Comparison of ENCODE assay signal across 25 cellular contexts in the genomic region with DNA sequence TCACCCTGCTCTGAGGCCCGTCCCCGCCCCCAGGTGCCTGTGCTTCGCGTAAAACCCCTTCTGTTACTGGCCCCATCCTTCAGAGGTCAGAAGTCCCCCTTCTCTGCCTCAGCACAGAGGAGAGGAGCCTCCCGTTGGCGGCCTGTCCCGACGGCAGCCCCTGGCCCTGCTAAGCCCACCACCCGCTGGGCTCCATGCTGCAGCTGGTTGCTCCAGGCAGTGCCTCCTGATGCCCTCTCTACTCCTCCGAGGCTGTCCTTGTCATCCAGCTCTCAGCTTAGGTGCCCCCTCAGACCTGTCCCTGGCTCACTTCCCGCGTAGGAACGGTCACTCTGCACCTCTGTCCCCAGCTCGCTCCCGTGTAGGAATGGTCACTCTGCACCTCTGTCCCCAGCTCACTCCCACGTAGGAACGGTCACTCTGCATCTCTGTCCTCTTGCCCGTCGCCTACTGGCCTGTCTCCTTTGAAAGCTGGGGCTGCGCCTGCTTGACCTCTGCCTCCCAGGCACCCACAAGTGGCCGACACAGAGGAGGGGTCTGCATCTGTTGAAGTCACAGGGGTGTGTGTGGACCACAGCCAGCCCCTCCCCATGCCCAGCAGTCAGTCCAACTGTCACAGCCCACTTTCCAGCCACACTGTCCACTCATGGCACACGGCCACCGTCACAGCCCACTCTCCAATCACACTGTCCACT. TPM values are rescaled to one million over a fixed set of nuclear protein-coding genes. Genes with fewer than 3 reads are reported as not detected.
DNase-seq lines count a peak whose midpoint lies in the region; ATAC-seq, FAIRE-seq and TF ChIP-seq lines count a peak whose summit lies in the region.
"Had no signal": no experiment of that assay in that cellular context is flagged by ENCODE, and none has a peak within 500 bp of the region (broad histone marks: within the 10 kb centered on the region; RNA-seq: fewer than 3 reads in every experiment).

No MANE protein-coding gene starts in this region.

- H3K36me3 Mint-ChIP-seq in activated T-cell treated with anti-CD3 and anti-CD28 coated beads, Interleukin-2, amount 50 U/mL, for 72 hours (ENCODE audit: insufficient read depth in 2 of 2) = peaks cover 5 to 8% of the 10 kb centered on the region in 2 donors
- H3K36me3 Mint-ChIP-seq in progenitor cell of endocrine pancreas (ENCODE audit: insufficient read depth) = peaks cover 26% of the 10 kb centered on the region

- 15% methylated on average over 23 of the region's 23 CpGs for WGBS in K562 (ENCODE audit: insufficient coverage, low coverage, missing lambda C conversion rate)

- H3K4me1 ChIP-seq in K562 (replicated peaks in 1 of 2; ENCODE audit: control insufficient read depth in 2 of 2, insufficient read depth in 2 of 2, low read length in 2 of 2) = peaks cover 0 to 58% of the 10 kb centered on the region in 2 experiments; a peak in 3 of 5 replicates
- H3K4me1 ChIP-seq in kidney (ENCODE audit: control insufficient read depth in 1 of 2, insufficient read depth in 1 of 2, low read depth in 1 of 2, low read length in 2 of 2) = peaks cover 0 to 9% of the 10 kb centered on the region in 2 donors

- no peak for ATAC-seq in activated T-cell treated with anti-CD3 and anti-CD28 coated beads, Interleukin-2, amount 50 U/mL, for 72 hours (replicated peaks in 1 of 2)
- ATAC-seq in K562 = no peak; the same call in 2 of the 3 replicates
- no peak for ATAC-seq in HG03432 (IDR thresholded peaks at IDR 0.05; ENCODE audit: unreplicated experiment)
- ATAC-seq in HG02973 (IDR thresholded peaks at IDR 0.05; ENCODE audit: unreplicated experiment) = no peak
- ATAC-seq: GM12878, left ventricle myocardium superior, WTC11 had no signal

- H3K4me3 Mint-ChIP-seq in activated T-cell treated with anti-CD3 and anti-CD28 coated beads, Interleukin-2, amount 50 U/mL, for 72 hours = no peak overlapping the region
- no peak overlapping the region for H3K4me3 Mint-ChIP-seq in progenitor cell of endocrine pancreas (ENCODE audit: low read depth)
- H3K4me3 Mint-ChIP-seq: activated CD4-positive, alpha-beta T cell treated with anti-CD3 and anti-CD28 coated beads, Interleukin-2, amount 10 ng/mL, durations not matched to agents 7 days and 5 days; WTC11 had no signal

- H3K27ac ChIP-seq in K562 (ENCODE audit: extremely low read depth, low read depth, low read length) (no peak overlapping the region), kidney (ENCODE audit: low read depth in 2 of 2, low read length in 2 of 2) (no peak overlapping the region)
- H3K27ac ChIP-seq: adrenal gland, tibial nerve had no signal

- H3K9me3 ChIP-seq in K562 (replicated peaks; ENCODE audit: control insufficient read depth, insufficient read depth, low read depth, low read length) = peaks cover 14% of the 10 kb centered on the region
- H3K9me3 ChIP-seq in kidney (ENCODE audit: control insufficient read depth in 1 of 2, low read length in 2 of 2) = peaks cover 0 to 1% of the 10 kb centered on the region in 2 donors

- H3K9ac ChIP-seq in K562 (ENCODE audit: insufficient read depth in 1 of 2, low read depth in 2 of 2, low read length in 2 of 2) (no peak overlapping the region), kidney (ENCODE audit: low read length in 2 of 2) (no peak overlapping the region)

- no peaks in the 10 kb centered on the region for H3K27me3 Mint-ChIP-seq in activated T-cell treated with anti-CD3 and anti-CD28 coated beads, Interleukin-2, amount 50 U/mL, for 72 hours (ENCODE audit: low read depth)
- peaks cover 19% of the 10 kb centered on the region for H3K27me3 Mint-ChIP-seq in progenitor cell of endocrine pancreas

- no peaks in the 10 kb centered on the region for H3K79me2 ChIP-seq in K562 (ENCODE audit: control insufficient read depth, insufficient read depth, low read length)

- no peak for DNase-seq in activated T-cell treated with anti-CD3 and anti-CD28 coated beads, Interleukin-2, amount 50 U/mL, for 72 hours
- DNase-seq in activated T-cell treated with anti-CD3 and anti-CD28 coated beads for 4 hours (no peak), K562 (ENCODE audit: extremely low read depth in 1 of 4, low spot score in 3 of 4) (no peak), kidney (peak; percentile 58), progenitor cell of endocrine pancreas (ENCODE audit: low spot score, unreplicated experiment) (no peak), GM12892 (ENCODE audit: insufficient read length) (no peak)
- DNase-seq: activated CD4-positive, alpha-beta T cell treated with anti-CD3 and anti-CD28 coated beads, Interleukin-2, amount 10 ng/mL, durations not matched to agents 7 days and 5 days; activated T-cell treated with anti-CD3 and anti-CD28 coated beads, Interleukin-2, amount 50 U/mL, for 1 hour; adrenal gland; AML-193; CD8-positive, alpha-beta memory T cell; DMS 273 treated with DMSO at 0.1 percent for 48 hours; NCI-H146; NCI-H2107; NCI-H345; nucleus accumbens; stimulated activated CD4-positive, alpha-beta T cell treated with anti-CD3 and anti-CD28 coated beads, Interleukin-15, amount 100 ng/mL, for 24 hours; stimulated activated CD4-positive, alpha-beta T cell treated with anti-CD3 and anti-CD28 coated beads, Interleukin-4, amount 100 ng/mL, for 4 hours had no signal

- peaks cover 3 to 9% of the 10 kb centered on the region in 2 donors for H3K9me3 Mint-ChIP-seq in activated T-cell treated with anti-CD3 and anti-CD28 coated beads, Interleukin-2, amount 50 U/mL, for 72 hours
- H3K9me3 Mint-ChIP-seq in progenitor cell of endocrine pancreas (ENCODE audit: low read depth) = peaks cover 7% of the 10 kb centered on the region

- H3K9me1 ChIP-seq in K562 (ENCODE audit: control insufficient read depth, insufficient read depth, low read length) = no peaks in the 10 kb centered on the region

- no peak overlapping the region for H2AFZ ChIP-seq in K562 (ENCODE audit: low read depth, low read length)

- TF ChIP-seq RAD21 in K562 (CRISPR knock-in tag; conservative IDR thresholded peaks at IDR 0.05 in 1 of 2, IDR thresholded peaks at IDR 0.05 in 1 of 2) = no peak

- TF ChIP-seq EP300 in K562 (IDR thresholded peaks at IDR 0.05; ENCODE audit: low read length) = no peak

- H4K20me1 ChIP-seq in K562 (replicated peaks; ENCODE audit: control insufficient read depth, insufficient read depth, low read length) = peaks cover 13% of the 10 kb centered on the region

- TF ChIP-seq POLR2A in K562 (conservative IDR thresholded peaks at IDR 0.05) = no peak
- TF ChIP-seq POLR2A in GM12892 (IDR thresholded peaks at IDR 0.05; ENCODE audit: low read depth, low read length) = no peak

- peaks cover 27 to 41% of the 10 kb centered on the region in 2 experiments; a peak in 4 of 5 replicates for H3K27me3 ChIP-seq in K562 (ENCODE audit: control insufficient read depth in 2 of 2, insufficient read depth in 2 of 2, low read length in 2 of 2)
- H3K27me3 ChIP-seq: adrenal gland had no signal

- FAIRE-seq in K562 (lab: Jason Lieb, UNC) (no peak), kidney (lab: Jason Lieb, UNC) (no peak), GM12892 (lab: Jason Lieb, UNC) (no peak)
- FAIRE-seq: GM12878, islet of Langerhans had no signal

- BruUV-seq in K562 (replicated peaks; lab: Mats Ljungman, UMichigan) = no TSS peak

- H3K36me3 ChIP-seq in K562 (ENCODE audit: control insufficient read depth, insufficient read depth, low read length) (peaks cover 12% of the 10 kb centered on the region; the same call in 2 of the 3 replicates), kidney (ENCODE audit: control insufficient read depth in 1 of 2, insufficient read depth in 2 of 2, low read length in 2 of 2) (no peaks in the 10 kb centered on the region)
- H3K36me3 ChIP-seq: adrenal gland had no signal

- no peak overlapping the region for H3K4me2 ChIP-seq in K562 (ENCODE audit: insufficient read depth, low read length)

- TF ChIP-seq CTCF in K562 (IDR thresholded peaks at IDR 0.05 in 2 of 3, conservative IDR thresholded peaks at IDR 0.05 in 1 of 3; ENCODE audit: insufficient read depth in 2 of 3, low read depth in 1 of 3, low read length in 3 of 3) (no peak), kidney (IDR thresholded peaks at IDR 0.05; ENCODE audit: borderline replicate concordance, extremely low read depth, insufficient read depth) (no peak), progenitor cell of endocrine pancreas (IDR thresholded peaks at IDR 0.05; ENCODE audit: unreplicated experiment) (no peak)

- intact Hi-C loops in K562 (cut with micrococcal nuclease) (no loop called here), kidney (cut with DNase I) (no loop called here)

- in situ Hi-C loops in K562 (cut with MboI) = no loop called here

- H3K4me3 ChIP-seq in K562 = no peak overlapping the region
- no peak overlapping the region for H3K4me3 ChIP-seq in kidney (ENCODE audit: low read length in 2 of 2)
- H3K4me3 ChIP-seq: adrenal gland, GM12878, tibial nerve had no signal

- H3K4me1 Mint-ChIP-seq in activated T-cell treated with anti-CD3 and anti-CD28 coated beads, Interleukin-2, amount 50 U/mL, for 72 hours (ENCODE audit: low read depth) = peaks cover 13% of the 10 kb centered on the region
- peaks cover 11% of the 10 kb centered on the region for H3K4me1 Mint-ChIP-seq in progenitor cell of endocrine pancreas (ENCODE audit: low read depth)

- POLR2A ChIA-PET in K562 (lab: Yijun Ruan, JAX) = interaction anchor here (0.7 to 0.9 kb wide), 2 partner anchors 24 to 319 kb away, joined by 3 to 5 read pairs; no protein-coding TSS in a partner anchor

- H3K27ac Mint-ChIP-seq in activated T-cell treated with anti-CD3 and anti-CD28 coated beads, Interleukin-2, amount 50 U/mL, for 72 hours = peak overlapping the region; percentile 48
- H3K27ac Mint-ChIP-seq in progenitor cell of endocrine pancreas = peak overlapping the region; percentile 88
- H3K27ac Mint-ChIP-seq: activated CD4-positive, alpha-beta T cell treated with anti-CD3 and anti-CD28 coated beads, Interleukin-2, amount 10 ng/mL, durations not matched to agents 7 days and 5 days; WTC11 had no signal

- CTCF ChIA-PET in K562 (lab: Yijun Ruan, JAX; ENCODE audit: low intra/inter-chr PET ratio) = no interaction called here

RNA-seq across cellular contexts. Expression of a gene that starts 31.7 kb away (rescaled TPM):
- total RNA-seq in activated T-cell treated with anti-CD3 and anti-CD28 coated beads, Interleukin-2, amount 50 U/mL, for 72 hours = 10 to 100 TPM; 88.7 to 99.0 TPM
- total RNA-seq in K562 (2011; cell fraction: chromatin; rRNA removed; ENCODE audit: low replicate concordance) = 74.4 and 112 TPM in 2 replicates
- total RNA-seq in K562 (2011; cell fraction: nucleolus; rRNA removed) = 51.3 and 61.4 TPM in 2 replicates
- 61.1 and 63.4 TPM in 2 replicates for total RNA-seq in K562 (2011; cell fraction: nucleoplasm; rRNA removed)
- total RNA-seq in K562 (2014; rRNA removed) = 26.9 and 35.1 TPM in 2 replicates
- 16.0 and 16.3 TPM in 2 replicates for total RNA-seq in K562 (2014; rRNA removed; fragmentation: Illumina TruSeq; extraction: Trizol)
- 31.1 and 33.9 TPM in 2 replicates for total RNA-seq in K562 (2015; rRNA removed; fragmentation: Illumina TruSeq; extraction: Trizol)
- total RNA-seq in K562 (2021) = 81.3 and 88.7 TPM in 2 replicates
- polyA plus RNA-seq in K562 (2011; rRNA removed) = 12.5 and 15.8 TPM in 2 replicates
- 10.1 and 15.8 TPM in 2 replicates for polyA plus RNA-seq in K562 (2011; cell fraction: cytosol; rRNA removed)
- polyA plus RNA-seq in K562 (2011; cell fraction: nucleus; rRNA removed) = 43.3 and 65.6 TPM in 2 replicates
- 57.6 and 59.2 TPM in 2 replicates for polyA plus RNA-seq in K562 (2012)
- 60.7 and 65.3 TPM in 2 replicates for polyA plus RNA-seq in K562 (2014; fragmentation: Illumina TruSeq; extraction: Trizol)
- polyA plus RNA-seq in K562 (2014; fragmentation: Nextera tagmentation; extraction: Ambion mirVana) = 1 to 10 TPM; 1.7 to 2.0 TPM
- 37.1 and 49.2 TPM in 2 replicates for polyA plus RNA-seq in K562 (2014; rRNA removed)
- 7.9 and 9.1 TPM in 2 replicates for polyA minus RNA-seq in K562 (2011; rRNA and poly(A)+ RNA removed)
- polyA minus RNA-seq in K562 (2011; cell fraction: cytosol; rRNA and poly(A)+ RNA removed) = 23.7 and 30.6 TPM in 2 replicates
- polyA minus RNA-seq in K562 (2011; cell fraction: nucleus; rRNA and poly(A)+ RNA removed) = 17.5 and 19.1 TPM in 2 replicates
- 38.2 TPM for total RNA-seq in kidney
- polyA plus RNA-seq in kidney (ENCODE audit: insufficient read depth, low read depth, low replicate concordance) = 11.4 TPM
- 67.5 and 70.7 TPM in 2 replicates for total RNA-seq in progenitor cell of endocrine pancreas
- 17.9 TPM for polyA plus RNA-seq in GM12892 (2012; ENCODE audit: missing spikeins)
